12 cellular contexts compared by ENCODE assay signal in genomic region chr20:23397961-23398360, GRCh38. TPM values are rescaled to one million over a fixed set of nuclear protein-coding genes. Genes with fewer than 3 reads are reported as not detected.
A peak's percentile ranks its signal among the peaks of the same experiment; 100 is the strongest.
DNase-seq lines count a peak whose midpoint lies in the region; ATAC-seq and TF ChIP-seq lines count a peak whose summit lies in the region.
"Had no signal": no experiment of that assay in that cellular context is flagged by ENCODE, and none has a peak within 500 bp of the region (broad histone marks: within the 10 kb centered on the region; RNA-seq: fewer than 3 reads in every experiment).

No MANE protein-coding gene starts in this region.

- no peaks in the 10 kb centered on the region for H3K27me3 ChIP-seq in PC-3 (ENCODE audit: low read length)
- no peaks in the 10 kb centered on the region for H3K27me3 ChIP-seq in body of pancreas
- H3K27me3 ChIP-seq: pancreas had no signal

- 88 to 95% methylated on average over 2 of the region's 2 CpGs for WGBS in mesodermal cell (ENCODE audit: insufficient coverage in 2 of 2), 2 experiments
- 72 to 85% methylated on average over 2 of the region's 2 CpGs for WGBS in body of pancreas, 2 donors

- no peak overlapping the region for H3K4me3 Mint-ChIP-seq in dendritic cell treated with granulocyte-macrophage colony-stimulating factor and Interleukin-4, amounts not matched to agents 40 ng/mL and 50 ng/mL, for 4 days
- H3K4me3 Mint-ChIP-seq: IgD-negative memory B cell had no signal

- no peaks in the 10 kb centered on the region for H3K9me2 ChIP-seq in PC-3 (replicated peaks; ENCODE audit: low read length)

- no peaks in the 10 kb centered on the region for H3K9me3 ChIP-seq in PC-3 (ENCODE audit: low read length)
- H3K9me3 ChIP-seq in mesodermal cell (ENCODE audit: control insufficient read depth, low read length), result no peaks in the 10 kb centered on the region
- H3K9me3 ChIP-seq in body of pancreas, result no peaks in the 10 kb centered on the region
- H3K9me3 ChIP-seq: pancreas had no signal

- no peaks in the 10 kb centered on the region for H3K27me3 Mint-ChIP-seq in dendritic cell treated with granulocyte-macrophage colony-stimulating factor and Interleukin-4, amounts not matched to agents 40 ng/mL and 50 ng/mL, for 4 days
- H3K27me3 Mint-ChIP-seq: IgD-negative memory B cell had no signal

- no peak overlapping the region for H2AFZ ChIP-seq in PC-3 (ENCODE audit: low read length)

- H3K4me1 ChIP-seq in PC-3 (ENCODE audit: insufficient read depth, low read length), result no peaks in the 10 kb centered on the region
- peaks cover 3% of the 10 kb centered on the region for H3K4me1 ChIP-seq in mesodermal cell (ENCODE audit: control insufficient read depth, insufficient read depth, low read length, poor library complexity, severe bottlenecking)
- H3K4me1 ChIP-seq in body of pancreas, result peaks cover 6% of the 10 kb centered on the region
- H3K4me1 ChIP-seq: pancreas had no signal

- DNase-seq in ELR (ENCODE audit: low read depth) (peak; percentile 55), PC-3 (no peak), body of pancreas (no peak), NCI-H2171 (lab: John Stamatoyannopoulos, UW) (no peak)
- DNase-seq in stimulated activated CD4-positive, alpha-beta T cell treated with anti-CD3 and anti-CD28 coated beads, Interleukin-4, amount 100 ng/mL, for 24 hours, result no peak
- DNase-seq: NCI-H510A treated with DMSO at 0.1 percent for 48 hours, pancreas had no signal

- POLR2A ChIA-PET in PC-3 (lab: Charles Lee; ENCODE audit: unreplicated experiment), result no interaction called here

- no peaks in the 10 kb centered on the region for H3K9me3 Mint-ChIP-seq in dendritic cell treated with granulocyte-macrophage colony-stimulating factor and Interleukin-4, amounts not matched to agents 40 ng/mL and 50 ng/mL, for 4 days
- H3K9me3 Mint-ChIP-seq: IgD-negative memory B cell had no signal

- H3K36me3 ChIP-seq in PC-3 (ENCODE audit: low read depth, low read length), result peaks cover 25% of the 10 kb centered on the region
- H3K36me3 ChIP-seq in mesodermal cell (ENCODE audit: control insufficient read depth, insufficient read depth, low read length), result peaks cover 37% of the 10 kb centered on the region
- H3K36me3 ChIP-seq in body of pancreas (replicated peaks in 1 of 2; ENCODE audit: insufficient read depth in 1 of 2, low read depth in 2 of 2), result peaks cover 0 to 12% of the 10 kb centered on the region in 2 donors

- H3K9ac ChIP-seq in PC-3 (ENCODE audit: low read length), result no peak overlapping the region

- H3K79me2 ChIP-seq in PC-3 (ENCODE audit: low read length), result peaks cover 9% of the 10 kb centered on the region; the same call in 1 of the 2 replicates

- no peak overlapping the region for H3K4me2 ChIP-seq in PC-3 (ENCODE audit: low read length)

- peak overlapping the region; percentile 72 for H3K27ac Mint-ChIP-seq in dendritic cell treated with granulocyte-macrophage colony-stimulating factor and Interleukin-4, amounts not matched to agents 40 ng/mL and 50 ng/mL, for 4 days
- H3K27ac Mint-ChIP-seq: IgD-negative memory B cell had no signal

- H3K27ac ChIP-seq in PC-3 (ENCODE audit: low read length) (no peak overlapping the region), mesodermal cell (ENCODE audit: low read depth, low read length, severe bottlenecking) (peak overlapping the region; percentile 17), body of pancreas (no peak overlapping the region)
- H3K27ac ChIP-seq: pancreas had no signal

- H4K20me1 ChIP-seq in PC-3 (ENCODE audit: low read length), result no peaks in the 10 kb centered on the region

- H3F3A ChIP-seq in PC-3 (ENCODE audit: low read length, unreplicated experiment), result no peaks in the 10 kb centered on the region

- CTCF ChIA-PET in PC-3 (lab: Charles Lee), result no interaction called here

- ATAC-seq in PC-3, result peak; percentile 38; the same call in 1 of the 2 replicates
- ATAC-seq in GM18517 (IDR thresholded peaks at IDR 0.05; ENCODE audit: unreplicated experiment), result no peak
- ATAC-seq in body of pancreas, result no peak

- no peak for TF ChIP-seq POLR2A in body of pancreas (IDR thresholded peaks at IDR 0.05)

- H3K4me3 ChIP-seq in PC-3 (ENCODE audit: low read length) (no peak overlapping the region), mesodermal cell (ENCODE audit: extremely low read depth, insufficient read depth, low read length, poor library complexity, severe bottlenecking) (no peak overlapping the region), body of pancreas (no peak overlapping the region)
- H3K4me3 ChIP-seq: pancreas had no signal

- no peak for TF ChIP-seq CTCF in PC-3 (conservative IDR thresholded peaks at IDR 0.05; ENCODE audit: low read depth, low read length)
- no peak for TF ChIP-seq CTCF in body of pancreas (IDR thresholded peaks at IDR 0.05)

- H3K4me1 Mint-ChIP-seq in dendritic cell treated with granulocyte-macrophage colony-stimulating factor and Interleukin-4, amounts not matched to agents 40 ng/mL and 50 ng/mL, for 4 days (ENCODE audit: low read depth), result peaks cover 15% of the 10 kb centered on the region

- no TSS peak for BruUV-seq in PC-3 (replicated peaks; lab: Mats Ljungman, UMichigan)

- intact Hi-C loops in PC-3 (cut with micrococcal nuclease) (no loop called here), body of pancreas (cut with DNase I) (no loop called here)
- intact Hi-C loops in dendritic cell treated with granulocyte-macrophage colony-stimulating factor and Interleukin-4, amounts not matched to agents 40 ng/mL and 50 ng/mL, for 4 days (cut with micrococcal nuclease), result no loop called here

- H3K36me3 Mint-ChIP-seq in dendritic cell treated with granulocyte-macrophage colony-stimulating factor and Interleukin-4, amounts not matched to agents 40 ng/mL and 50 ng/mL, for 4 days (ENCODE audit: low read depth), result peaks cover 41% of the 10 kb centered on the region

RNA-seq across cellular contexts. Expression of gene NAPB, which starts 23.3 kb away (rescaled TPM):
- total RNA-seq in PC-3 (2014; rRNA removed) (5.0 and 7.8 TPM in 2 replicates), body of pancreas (10 to 100 TPM in 1 of 2 donors, 1 to 10 TPM in 1; 9.9 to 12.7 TPM)
- polyA plus RNA-seq in mesodermal cell (2013, experiment 1 of 2), result 10.4 TPM
- 11.2 TPM for polyA plus RNA-seq in mesodermal cell (2013, experiment 2 of 2)

RNA-seq across cellular contexts. Expression of gene GZF1, which starts 36.0 kb away (rescaled TPM):
- 16.0 and 17.9 TPM in 2 replicates for total RNA-seq in PC-3 (2014; rRNA removed)
- 12.4 TPM for polyA plus RNA-seq in mesodermal cell (2013, experiment 1 of 2)
- 13.4 TPM for polyA plus RNA-seq in mesodermal cell (2013, experiment 2 of 2)
- total RNA-seq in body of pancreas, result 1 to 10 TPM; 1.6 to 6.2 TPM

RNA-seq across cellular contexts. Expression of gene CSTL1, which starts 41.5 kb away (rescaled TPM):
- total RNA-seq in PC-3 (2014; rRNA removed) (not detected in 2 replicates), body of pancreas (not detected)
- not detected for polyA plus RNA-seq in mesodermal cell (2013, experiment 1 of 2)
- polyA plus RNA-seq in mesodermal cell (2013, experiment 2 of 2), result not detected
- total RNA-seq: G401, pancreas had no signal
- polyA plus RNA-seq: IgD-negative memory B cell, pancreas had no signal

RNA-seq across cellular contexts. Expression of gene NXT1, which starts 47.4 kb away (rescaled TPM):
- total RNA-seq in PC-3 (2014; rRNA removed) (82.0 and 98.0 TPM in 2 replicates), body of pancreas (10 to 100 TPM in 1 of 2 donors, 1 to 10 TPM in 1; 6.5 to 16.2 TPM)
- polyA plus RNA-seq in mesodermal cell (2013, experiment 1 of 2), result 30.1 TPM
- 29.2 TPM for polyA plus RNA-seq in mesodermal cell (2013, experiment 2 of 2)

RNA-seq across cellular contexts. Expression of gene CST11, which starts 54.7 kb away (rescaled TPM):
- not detected in 2 replicates for total RNA-seq in PC-3 (2014; rRNA removed)
- not detected for polyA plus RNA-seq in mesodermal cell (2013, experiment 1 of 2)
- polyA plus RNA-seq in mesodermal cell (2013, experiment 2 of 2), result not detected
- total RNA-seq in body of pancreas, result not detected
- total RNA-seq: G401, pancreas had no signal
- polyA plus RNA-seq: IgD-negative memory B cell, pancreas had no signal
